13 cellular contexts compared by ENCODE assay signal in genomic region chr3:131217296-131217741, GRCh38.
DNase-seq lines count a peak whose midpoint lies in the region; ATAC-seq and TF ChIP-seq lines count a peak whose summit lies in the region.
"Had no signal": no experiment of that assay in that cellular context is flagged by ENCODE, and none has a peak within 500 bp of the region (broad histone marks: within the 10 kb centered on the region; RNA-seq: fewer than 3 reads in every experiment).

No MANE protein-coding gene starts in this region.

- H3K4me3 ChIP-seq in ascending aorta (no peak overlapping the region), upper lobe of left lung (no peak overlapping the region)

- peaks cover 23% of the 10 kb centered on the region for H3K4me1 Mint-ChIP-seq in Calu3 (ENCODE audit: low read depth, unreplicated experiment)
- peaks cover 6% of the 10 kb centered on the region for H3K4me1 Mint-ChIP-seq in activated T-helper 2 cell treated with anti-CD3 and anti-CD28 coated beads, Interferon-gamma antibody, Interleukin-2, Interleukin-4, amounts not matched to agents 10 μg/mL and 5 μg/mL and 100 μg/mL, durations not matched to agents 14 hours and 24 hours and 36 hours (ENCODE audit: low read depth)

- H3K9me3 Mint-ChIP-seq in Calu3 (ENCODE audit: low read depth, unreplicated experiment): no peaks in the 10 kb centered on the region
- H3K9me3 Mint-ChIP-seq in activated T-helper 2 cell treated with anti-CD3 and anti-CD28 coated beads, Interferon-gamma antibody, Interleukin-2, Interleukin-4, amounts not matched to agents 10 μg/mL and 5 μg/mL and 100 μg/mL, durations not matched to agents 14 hours and 24 hours and 36 hours: no peaks in the 10 kb centered on the region
- H3K9me3 Mint-ChIP-seq: activated naive CD4-positive, alpha-beta T cell treated with anti-CD3 and anti-CD28 coated beads, Interleukin-2, amount 50 U/mL, for 72 hours; CD4-positive, alpha-beta T cell had no signal

- peak overlapping the region; percentile 3 to 41 for H3K27ac ChIP-seq in ascending aorta
- no peak overlapping the region for H3K27ac ChIP-seq in upper lobe of left lung

- CTCF ChIA-PET in Calu3 (lab: Charles Lee): interaction anchor here (1.0 to 1.4 kb wide), 2 partner anchors 126 to 171 kb away, joined by 3 read pairs; no protein-coding TSS in a partner anchor

- H3K4me1 ChIP-seq in ascending aorta (no peaks in the 10 kb centered on the region), upper lobe of left lung (no peaks in the 10 kb centered on the region)

- no peak for TF ChIP-seq EP300 in upper lobe of left lung (IDR thresholded peaks at IDR 0.05)

- no peak for TF ChIP-seq POLR2A in upper lobe of left lung (IDR thresholded peaks at IDR 0.05)

- no peaks in the 10 kb centered on the region for H3K9me3 ChIP-seq in ascending aorta
- H3K9me3 ChIP-seq in upper lobe of left lung: no peaks in the 10 kb centered on the region

- peak overlapping the region; percentile 36 for H3K4me3 Mint-ChIP-seq in Calu3 (ENCODE audit: low read depth, unreplicated experiment)
- no peak overlapping the region for H3K4me3 Mint-ChIP-seq in activated T-helper 2 cell treated with anti-CD3 and anti-CD28 coated beads, Interferon-gamma antibody, Interleukin-2, Interleukin-4, amounts not matched to agents 10 μg/mL and 5 μg/mL and 100 μg/mL, durations not matched to agents 14 hours and 24 hours and 36 hours (ENCODE audit: low read depth)
- H3K4me3 Mint-ChIP-seq: CD4-positive, alpha-beta T cell; nephron progenitor cell had no signal

- BruUV-seq in Calu3 (replicated peaks; lab: Mats Ljungman, UMichigan): no TSS peak

- no peaks in the 10 kb centered on the region for H3K27me3 Mint-ChIP-seq in Calu3 (ENCODE audit: unreplicated experiment)
- no peaks in the 10 kb centered on the region for H3K27me3 Mint-ChIP-seq in activated T-helper 2 cell treated with anti-CD3 and anti-CD28 coated beads, Interferon-gamma antibody, Interleukin-2, Interleukin-4, amounts not matched to agents 10 μg/mL and 5 μg/mL and 100 μg/mL, durations not matched to agents 14 hours and 24 hours and 36 hours (ENCODE audit: low read depth)
- H3K27me3 Mint-ChIP-seq: CD4-positive, alpha-beta T cell had no signal

- H3K36me3 ChIP-seq in ascending aorta: no peaks in the 10 kb centered on the region
- no peaks in the 10 kb centered on the region for H3K36me3 ChIP-seq in upper lobe of left lung

- peak overlapping the region; percentile 28 for H3K27ac Mint-ChIP-seq in Calu3 (ENCODE audit: unreplicated experiment)
- H3K27ac Mint-ChIP-seq in activated T-helper 2 cell treated with anti-CD3 and anti-CD28 coated beads, Interferon-gamma antibody, Interleukin-2, Interleukin-4, amounts not matched to agents 10 μg/mL and 5 μg/mL and 100 μg/mL, durations not matched to agents 14 hours and 24 hours and 36 hours: no peak overlapping the region
- H3K27ac Mint-ChIP-seq: activated naive CD4-positive, alpha-beta T cell treated with anti-CD3 and anti-CD28 coated beads, Interleukin-2, amount 50 U/mL, for 72 hours; CD4-positive, alpha-beta T cell had no signal

- 77 to 88% methylated on average over 6 of the region's 6 CpGs for WGBS in upper lobe of left lung, 2 donors

- ATAC-seq in GM21825 (IDR thresholded peaks at IDR 0.05; ENCODE audit: unreplicated experiment): no peak
- ATAC-seq in upper lobe of left lung (ENCODE audit: low FRiP score in 2 of 2): no peak

- no peaks in the 10 kb centered on the region for H3K36me3 Mint-ChIP-seq in Calu3 (ENCODE audit: insufficient read depth, unreplicated experiment)
- no peaks in the 10 kb centered on the region for H3K36me3 Mint-ChIP-seq in activated T-helper 2 cell treated with anti-CD3 and anti-CD28 coated beads, Interferon-gamma antibody, Interleukin-2, Interleukin-4, amounts not matched to agents 10 μg/mL and 5 μg/mL and 100 μg/mL, durations not matched to agents 14 hours and 24 hours and 36 hours (ENCODE audit: low read depth)
- H3K36me3 Mint-ChIP-seq: activated naive CD4-positive, alpha-beta T cell treated with anti-CD3 and anti-CD28 coated beads, Interleukin-2, amount 50 U/mL, for 72 hours had no signal

- TF ChIP-seq CTCF in Calu3 (IDR thresholded peaks at IDR 0.05; ENCODE audit: unreplicated experiment) (no peak), ascending aorta (IDR thresholded peaks at IDR 0.05) (no peak), upper lobe of left lung (IDR thresholded peaks at IDR 0.05) (no peak)

- DNase-seq in Calu3 (peak; percentile 72), NCI-H146 (lab: John Stamatoyannopoulos, UW) (peak; percentile 57), ascending aorta (ENCODE audit: low spot score in 2 of 2) (no peak), kidney glomerular epithelial cell (lab: John Stamatoyannopoulos, UW) (peak; percentile 17), upper lobe of left lung (no peak), NCI-H2081 treated with DMSO at 0.1 percent for 48 hours (lab: John Stamatoyannopoulos, UW) (no peak)
- DNase-seq in activated T-helper 2 cell treated with anti-CD3 and anti-CD28 coated beads, Interferon-gamma antibody, Interleukin-2, Interleukin-4, amounts not matched to agents 10 μg/mL and 5 μg/mL and 100 μg/mL, durations not matched to agents 14 hours and 24 hours and 36 hours (ENCODE audit: low spot score): no peak
- DNase-seq: CD4-positive, alpha-beta T cell; NCI-H2029 treated with DMSO at 0.1 percent for 48 hours; nephron progenitor cell; stimulated activated CD4-positive, alpha-beta T cell treated with anti-CD3 and anti-CD28 coated beads, Interleukin-2, amount 100 ng/mL, for 24 hours had no signal

- intact Hi-C loops in Calu3 (cut with micrococcal nuclease; ENCODE audit: unreplicated experiment): no loop called here
- intact Hi-C loops in ascending aorta (cut with DNase I): no loop called here
- intact Hi-C loops in activated T-helper 2 cell treated with anti-CD3 and anti-CD28 coated beads, Interferon-gamma antibody, Interleukin-2, Interleukin-4, amounts not matched to agents 10 μg/mL and 5 μg/mL and 100 μg/mL, durations not matched to agents 14 hours and 24 hours and 36 hours (cut with micrococcal nuclease): no loop called here

- H3K27me3 ChIP-seq in ascending aorta: no peaks in the 10 kb centered on the region
- no peaks in the 10 kb centered on the region for H3K27me3 ChIP-seq in upper lobe of left lung

Comparison
In these comparisons a context has a peak if more than half of its experiments do, and no peak if none do; other contexts are left out.
1. DNase-seq: peak in Calu3 (single experiment), NCI-H146 (single experiment) and kidney glomerular epithelial cell (single experiment); none in ascending aorta (0 of 2), activated T-helper 2 cell treated with anti-CD3 and anti-CD28 coated beads, Interferon-gamma antibody, Interleukin-2, Interleukin-4, amounts not matched to agents 10 μg/mL and 5 μg/mL and 100 μg/mL, durations not matched to agents 14 hours and 24 hours and 36 hours (single experiment), upper lobe of left lung (0 of 2) and NCI-H2081 treated with DMSO at 0.1 percent for 48 hours (single experiment).
2. H3K27ac ChIP-seq: peak in ascending aorta (2 of 2); none in upper lobe of left lung (0 of 4).